In genomic region chr10:124607693-124608092, GRCh38 we compare ENCODE assay signal across 28 cellular contexts.
"Had no signal": no experiment of that assay in that cellular context is flagged by ENCODE, and none has a peak within 500 bp of the region (broad histone marks: within the 10 kb centered on the region; RNA-seq: fewer than 3 reads in every experiment).

No MANE protein-coding gene starts in this region.

- H3K4me3 Mint-ChIP-seq: activated CD4-positive, alpha-beta T cell treated with anti-CD3 and anti-CD28 coated beads for 36 hours; activated CD8-positive, alpha-beta memory T cell treated with anti-CD3 and anti-CD28 coated beads, Interleukin-2, amount 10 ng/mL, durations not matched to agents 7 days and 5 days; activated CD8-positive, alpha-beta T cell treated with anti-CD3 and anti-CD28 coated beads, Interleukin-2, amount 10 ng/mL, durations not matched to agents 7 days and 5 days; activated naive CD4-positive, alpha-beta T cell treated with anti-CD3 and anti-CD28 coated beads, Interleukin-2, amount 50 U/mL, for 24 hours; activated naive CD8-positive, alpha-beta T cell treated with anti-CD3 and anti-CD28 coated beads, Interleukin-2, amount 50 U/mL, for 24 hours; dendritic cell treated with granulocyte-macrophage colony-stimulating factor and Interleukin-4, amounts not matched to agents 40 ng/mL and 50 ng/mL, for 4 days; WTC11 had no signal

- H3K36me3 Mint-ChIP-seq: activated CD8-positive, alpha-beta memory T cell treated with anti-CD3 and anti-CD28 coated beads, Interleukin-2, amount 10 ng/mL, durations not matched to agents 7 days and 5 days; activated naive CD4-positive, alpha-beta T cell treated with anti-CD3 and anti-CD28 coated beads, Interleukin-2, amount 50 U/mL, for 24 hours; WTC11 had no signal

- H3K9me3 ChIP-seq: breast epithelium, esophagus muscularis mucosa, heart left ventricle, left ventricle myocardium inferior, right atrium auricular region, testis had no signal

- H3K4me3 ChIP-seq: breast epithelium, esophagus muscularis mucosa, heart left ventricle, left ventricle myocardium inferior, lung, right atrium auricular region, testis had no signal

- ATAC-seq: activated CD4-positive, alpha-beta T cell treated with anti-CD3 and anti-CD28 coated beads for 36 hours; activated CD8-positive, alpha-beta memory T cell treated with anti-CD3 and anti-CD28 coated beads, Interleukin-2, amount 10 ng/mL, durations not matched to agents 7 days and 5 days; activated CD8-positive, alpha-beta T cell treated with anti-CD3 and anti-CD28 coated beads, Interleukin-2, amount 10 ng/mL, durations not matched to agents 7 days and 5 days; activated naive CD8-positive, alpha-beta T cell treated with anti-CD3 and anti-CD28 coated beads, Interleukin-2, amount 50 U/mL, for 24 hours; foreskin keratinocyte; heart left ventricle; WTC11 had no signal

- H3K36me3 ChIP-seq: breast epithelium, esophagus muscularis mucosa, heart left ventricle, left ventricle myocardium inferior, right atrium auricular region had no signal

- H3K27ac Mint-ChIP-seq: activated CD4-positive, alpha-beta T cell treated with anti-CD3 and anti-CD28 coated beads for 36 hours; activated CD8-positive, alpha-beta memory T cell treated with anti-CD3 and anti-CD28 coated beads, Interleukin-2, amount 10 ng/mL, durations not matched to agents 7 days and 5 days; activated CD8-positive, alpha-beta T cell treated with anti-CD3 and anti-CD28 coated beads, Interleukin-2, amount 10 ng/mL, durations not matched to agents 7 days and 5 days; activated naive CD4-positive, alpha-beta T cell treated with anti-CD3 and anti-CD28 coated beads, Interleukin-2, amount 50 U/mL, for 24 hours; activated naive CD8-positive, alpha-beta T cell treated with anti-CD3 and anti-CD28 coated beads, Interleukin-2, amount 50 U/mL, for 24 hours; activated T-helper 2 cell treated with anti-CD3 and anti-CD28 coated beads, Interferon-gamma antibody, Interleukin-2, Interleukin-4, amounts not matched to agents 10 μg/mL and 5 μg/mL and 100 μg/mL, durations not matched to agents 14 hours and 24 hours and 36 hours; dendritic cell treated with granulocyte-macrophage colony-stimulating factor and Interleukin-4, amounts not matched to agents 40 ng/mL and 50 ng/mL, for 4 days; WTC11 had no signal

- H3K4me1 ChIP-seq: breast epithelium, foreskin keratinocyte had no signal

- H3K27me3 Mint-ChIP-seq: activated CD4-positive, alpha-beta T cell treated with anti-CD3 and anti-CD28 coated beads for 36 hours; activated CD8-positive, alpha-beta memory T cell treated with anti-CD3 and anti-CD28 coated beads, Interleukin-2, amount 10 ng/mL, durations not matched to agents 7 days and 5 days; activated naive CD4-positive, alpha-beta T cell treated with anti-CD3 and anti-CD28 coated beads, Interleukin-2, amount 50 U/mL, for 24 hours; activated naive CD8-positive, alpha-beta T cell treated with anti-CD3 and anti-CD28 coated beads, Interleukin-2, amount 50 U/mL, for 24 hours had no signal

- H3K9me3 Mint-ChIP-seq: activated naive CD4-positive, alpha-beta T cell treated with anti-CD3 and anti-CD28 coated beads, Interleukin-2, amount 50 U/mL, for 24 hours; activated naive CD8-positive, alpha-beta T cell treated with anti-CD3 and anti-CD28 coated beads, Interleukin-2, amount 50 U/mL, for 24 hours; activated T-helper 2 cell treated with anti-CD3 and anti-CD28 coated beads, Interferon-gamma antibody, Interleukin-2, Interleukin-4, amounts not matched to agents 10 μg/mL and 5 μg/mL and 100 μg/mL, durations not matched to agents 14 hours and 24 hours and 36 hours; dendritic cell treated with granulocyte-macrophage colony-stimulating factor and Interleukin-4, amounts not matched to agents 40 ng/mL and 50 ng/mL, for 4 days; WTC11 had no signal

- FAIRE-seq: islet of Langerhans, urothelium cell line had no signal

- H3K27me3 ChIP-seq: breast epithelium, esophagus muscularis mucosa, heart left ventricle, right atrium auricular region, testis had no signal

- DNase-seq: activated CD4-positive, alpha-beta T cell treated with anti-CD3 and anti-CD28 coated beads for 36 hours; activated CD8-positive, alpha-beta memory T cell treated with anti-CD3 and anti-CD28 coated beads, Interleukin-2, amount 10 ng/mL, durations not matched to agents 7 days and 5 days; activated CD8-positive, alpha-beta T cell treated with anti-CD3 and anti-CD28 coated beads, Interleukin-2, amount 10 ng/mL, durations not matched to agents 7 days and 5 days; activated naive CD8-positive, alpha-beta T cell treated with anti-CD3 and anti-CD28 coated beads, Interleukin-2, amount 50 U/mL, for 24 hours; activated T-cell treated with anti-CD3 and anti-CD28 coated beads, Interleukin-2, amount 50 U/mL, for 48 hours; amygdala; central memory CD4-positive, alpha-beta T cell; effector CD4-positive, alpha-beta T cell; foreskin keratinocyte; left ventricle myocardium inferior; occipital lobe; stimulated activated CD4-positive, alpha-beta T cell treated with anti-CD3 and anti-CD28 coated beads, Interleukin-15, amount 100 ng/mL, for 24 hours; stimulated activated CD4-positive, alpha-beta T cell treated with anti-CD3 and anti-CD28 coated beads, Interleukin-2, amount 100 ng/mL, for 24 hours; stimulated activated naive CD4-positive, alpha-beta T cell; T-helper 2 cell; testis; trophoblast cell had no signal

- H3K27ac ChIP-seq: breast epithelium, esophagus muscularis mucosa, foreskin keratinocyte, heart left ventricle, left ventricle myocardium inferior, right atrium auricular region, testis had no signal
